Comparison of ENCODE assay signal across 21 cellular contexts in genomic region chr17:16889088-16889465, GRCh38.
"Had no signal": no experiment of that assay in that cellular context is flagged by ENCODE, and none has a peak within 500 bp of the region (broad histone marks: within the 10 kb centered on the region; RNA-seq: fewer than 3 reads in every experiment).

No MANE protein-coding gene starts in this region.

- DNase-seq: Karpas-422, KG1, NCI-H1092, NCI-H1105 treated with DMSO at 0.1 percent for 48 hours, NCI-H1417 treated with DMSO at 0.1 percent for 48 hours, NCI-H187, NCI-H2029, NCI-H2081 treated with DMSO at 0.1 percent for 48 hours, NCI-H2171, NCI-H226, NCI-H446, NCI-H510A, NCI-H524 treated with DMSO at 0.1 percent for 48 hours, NCI-H69, NCI-H774, Right ventricle myocardium superior, RPMI8226, SIG-M5 had no signal

- H3K4me3 ChIP-seq: MG63, SJSA1, SK-N-MC had no signal

- H3K36me3 ChIP-seq: MG63, SJSA1 had no signal

- H3K9me3 ChIP-seq: MG63, SJSA1 had no signal

- H3K27me3 ChIP-seq: MG63, SJSA1 had no signal

- H3K4me1 ChIP-seq: SJSA1 had no signal

- H3K27ac ChIP-seq: SJSA1, SK-N-MC had no signal
